Comparison of ENCODE assay signal across 33 cellular contexts in the genomic region with DNA sequence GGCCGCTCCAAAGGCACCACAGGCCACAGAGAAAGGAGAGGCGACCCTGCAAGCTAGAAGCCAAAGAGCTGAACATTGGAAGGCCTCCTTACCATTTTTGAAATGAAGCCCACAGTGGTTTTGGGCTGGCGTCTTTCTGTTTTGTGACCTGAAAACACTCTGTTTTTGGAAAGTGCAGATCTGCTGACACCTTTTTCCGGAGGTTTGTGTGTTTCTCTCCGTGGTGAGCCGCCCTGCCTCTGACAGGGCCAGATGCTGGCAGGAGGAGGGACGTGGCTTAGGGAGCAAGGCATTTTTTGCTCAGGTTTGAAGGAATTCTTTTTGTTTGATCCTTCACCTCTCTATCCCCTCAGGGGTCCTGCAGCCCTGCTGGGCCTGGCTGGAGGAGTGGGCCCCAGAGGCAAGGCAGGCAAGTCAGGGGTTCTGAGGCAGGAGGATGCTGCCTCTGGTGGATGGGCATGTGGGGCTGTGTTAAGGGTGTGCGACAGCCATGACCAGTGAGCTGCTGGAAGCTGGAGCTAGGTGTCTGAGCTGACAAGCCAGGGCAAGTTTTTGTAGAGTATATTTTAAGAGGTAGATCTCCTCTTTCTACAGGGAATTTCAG.
A peak's percentile ranks its signal among the peaks of the same experiment; 100 is the strongest.
DNase-seq lines count a peak whose midpoint lies in the region; ATAC-seq and TF ChIP-seq lines count a peak whose summit lies in the region.
"Had no signal": no experiment of that assay in that cellular context is flagged by ENCODE, and none has a peak within 500 bp of the region (broad histone marks: within the 10 kb centered on the region; RNA-seq: fewer than 3 reads in every experiment).

No MANE protein-coding gene starts in this region.

- no peaks in the 10 kb centered on the region for H3K36me3 ChIP-seq in H7 (replicated peaks; ENCODE audit: control insufficient read depth, insufficient read depth, low read length)
- H3K36me3 ChIP-seq in thoracic aorta: no peaks in the 10 kb centered on the region
- H3K36me3 ChIP-seq in heart right ventricle: no peaks in the 10 kb centered on the region
- H3K36me3 ChIP-seq: BE2C, gastrocnemius medialis, pancreas, right atrium auricular region, SJCRH30, suprapubic skin, vagina had no signal

- intact Hi-C loops in heart right ventricle (cut with DNase I): no loop called here

- H3K36me3 Mint-ChIP-seq in endothelial cell (ENCODE audit: low read depth, unreplicated experiment): no peaks in the 10 kb centered on the region
- H3K36me3 Mint-ChIP-seq: memory B cell had no signal

- TF ChIP-seq CTCF in epithelial cell of esophagus (IDR thresholded peaks at IDR 0.05; ENCODE audit: insufficient read depth, low read depth, low read length, missing control alignments) (no peak), thoracic aorta (IDR thresholded peaks at IDR 0.05) (no peak), endothelial cell (IDR thresholded peaks at IDR 0.05; ENCODE audit: unreplicated experiment) (no peak), heart right ventricle (IDR thresholded peaks at IDR 0.05) (no peak)

- WGBS in heart right ventricle, 2 donors: 92 to 93% methylated on average over 8 of the region's 8 CpGs

- H3K9me3 Mint-ChIP-seq in endothelial cell (ENCODE audit: unreplicated experiment): peaks cover 7% of the 10 kb centered on the region
- H3K9me3 Mint-ChIP-seq: activated CD4-positive, alpha-beta T cell treated with anti-CD3 and anti-CD28 coated beads, Interleukin-2, amount 10 ng/mL, durations not matched to agents 24 days and 14 days; activated T-cell treated with anti-CD3 and anti-CD28 coated beads, Interleukin-2, amount 50 U/mL, for 4 hours; central memory CD8-positive, alpha-beta T cell had no signal

- H3K27ac Mint-ChIP-seq in endothelial cell (ENCODE audit: unreplicated experiment): no peak overlapping the region
- H3K27ac Mint-ChIP-seq: activated CD4-positive, alpha-beta T cell treated with anti-CD3 and anti-CD28 coated beads, Interleukin-2, amount 10 ng/mL, durations not matched to agents 24 days and 14 days; memory B cell had no signal

- H3K9me3 ChIP-seq in thoracic aorta (no peaks in the 10 kb centered on the region), heart right ventricle (peaks cover 0 to 3% (median 0%) of the 10 kb centered on the region in 11 donors)
- H3K9me3 ChIP-seq: BE2C, gastrocnemius medialis, pancreas, right atrium auricular region, suprapubic skin, vagina had no signal

- H3K4me3 ChIP-seq in H7 (ENCODE audit: insufficient read depth, low read depth, low read length): no peak overlapping the region
- no peak overlapping the region for H3K4me3 ChIP-seq in epithelial cell of esophagus (ENCODE audit: low read length)
- H3K4me3 ChIP-seq in thoracic aorta: no peak overlapping the region
- no peak overlapping the region for H3K4me3 ChIP-seq in heart right ventricle
- H3K4me3 ChIP-seq: gastrocnemius medialis, pancreas, right atrium auricular region, SJCRH30, smooth muscle cell, suprapubic skin, vagina had no signal

- H3K4me1 Mint-ChIP-seq in endothelial cell (ENCODE audit: unreplicated experiment): peaks cover 14% of the 10 kb centered on the region
- H3K4me1 Mint-ChIP-seq: central memory CD8-positive, alpha-beta T cell; memory B cell had no signal

- H3K27ac ChIP-seq in thoracic aorta (peak overlapping the region; percentile 21 to 35), heart right ventricle (no peak overlapping the region)
- H3K27ac ChIP-seq: gastrocnemius medialis, pancreas, right atrium auricular region, SJCRH30, suprapubic skin, vagina, VCaP had no signal

- H3K4me1 ChIP-seq in thoracic aorta (ENCODE audit: control insufficient read depth in 1 of 2, low read depth in 2 of 2) (peaks cover 16 to 38% of the 10 kb centered on the region in 2 donors), heart right ventricle (peaks cover 4 to 21% (median 13%) of the 10 kb centered on the region in 9 donors)
- H3K4me1 ChIP-seq: BE2C, pancreas, SJCRH30 had no signal

- DNase-seq in H7 (peak; percentile 53), RPMI8226 (peak; percentile 88), epithelial cell of esophagus (ENCODE audit: low read depth) (peak; percentile 31), thoracic aorta (ENCODE audit: low spot score) (no peak), COLO668 (lab: John Stamatoyannopoulos, UW; ENCODE audit: unreplicated experiment) (no peak), endothelial cell (ENCODE audit: low spot score) (no peak), heart right ventricle (no peak)
- DNase-seq: activated CD4-positive, alpha-beta T cell treated with anti-CD3 and anti-CD28 coated beads, Interleukin-2, amount 10 ng/mL, durations not matched to agents 24 days and 14 days; activated gamma-delta T cell treated with Interleukin-2 at 50 U/mL for 16 hours; activated T-cell treated with anti-CD3 and anti-CD28 coated beads, Interleukin-2, amount 50 U/mL, for 4 hours; BE2C; dermis blood vessel endothelial cell; DMS153; gastrocnemius medialis; hippocampal formation; left colon; NCI-H1048; NCI-H187; NCI-H446 treated with DMSO at 0.1 percent for 48 hours; NCI-H82; pancreas; SJCRH30; stimulated activated naive CD4-positive, alpha-beta T cell treated with Interleukin-2 at 50 U/mL for 16 hours; T1000 had no signal

- no peak overlapping the region for H3K4me3 Mint-ChIP-seq in endothelial cell (ENCODE audit: unreplicated experiment)
- H3K4me3 Mint-ChIP-seq: activated CD4-positive, alpha-beta T cell treated with anti-CD3 and anti-CD28 coated beads, Interleukin-2, amount 10 ng/mL, durations not matched to agents 24 days and 14 days; activated T-cell treated with anti-CD3 and anti-CD28 coated beads, Interleukin-2, amount 50 U/mL, for 4 hours; central memory CD8-positive, alpha-beta T cell; memory B cell; neural crest cell had no signal

- H3K27me3 Mint-ChIP-seq in endothelial cell (ENCODE audit: unreplicated experiment): peaks cover 5% of the 10 kb centered on the region

- H3K27me3 ChIP-seq in H7 (ENCODE audit: control insufficient read depth, insufficient read depth, low read length) (no peaks in the 10 kb centered on the region; the same call in 1 of the 2 replicates), thoracic aorta (replicated peaks; ENCODE audit: insufficient read depth) (no peaks in the 10 kb centered on the region), heart right ventricle (no peaks in the 10 kb centered on the region)
- H3K27me3 ChIP-seq: BE2C, pancreas, right atrium auricular region, suprapubic skin, vagina had no signal

- ATAC-seq in thoracic aorta (ENCODE audit: insufficient number of reproducible peaks, low FRiP score, low read depth): no peak
- no peak for ATAC-seq in heart right ventricle
- ATAC-seq: activated T-cell treated with anti-CD3 and anti-CD28 coated beads, Interleukin-2, amount 50 U/mL, for 4 hours; gastrocnemius medialis; HCT116; left colon had no signal

Comparison
In these comparisons a context has a peak if more than half of its experiments do, and no peak if none do; other contexts are left out.
1. DNase-seq: peak in H7 (single experiment), RPMI8226 (single experiment) and epithelial cell of esophagus (single experiment); none in thoracic aorta (single experiment), COLO668 (single experiment), endothelial cell (single experiment) and heart right ventricle (0 of 2).
2. H3K27ac ChIP-seq: peak in thoracic aorta (2 of 2); none in heart right ventricle (0 of 10).